In genomic region chr15:64893481-64894394, GRCh38 we compare ENCODE assay signal across 7 cellular contexts. TPM values are rescaled to one million over a fixed set of nuclear protein-coding genes. Genes with fewer than 3 reads are reported as not detected.
DNase-seq lines count a peak whose midpoint lies in the region; ATAC-seq and TF ChIP-seq lines count a peak whose summit lies in the region.

No MANE protein-coding gene starts in this region.

- H3K27ac ChIP-seq in OCI-LY7 (ENCODE audit: low read depth, low read length, poor library complexity, severe bottlenecking) = peak overlapping the region; percentile 95

- peak overlapping the region; percentile 80 to 94 (median 90) for H3K4me3 Mint-ChIP-seq in naive thymus-derived CD8-positive, alpha-beta T cell
- H3K4me3 Mint-ChIP-seq in stimulated activated effector memory CD8-positive, alpha-beta T cell treated with anti-CD3 and anti-CD28 coated beads, Interleukin-12 subunit alpha, Interleukin-12 subunit beta, amount 100 ng/mL, for 72 hours = peak overlapping the region; percentile 98

- no peaks in the 10 kb centered on the region for H3K36me3 Mint-ChIP-seq in naive thymus-derived CD8-positive, alpha-beta T cell
- H3K36me3 Mint-ChIP-seq in stimulated activated effector memory CD8-positive, alpha-beta T cell treated with anti-CD3 and anti-CD28 coated beads, Interleukin-12 subunit alpha, Interleukin-12 subunit beta, amount 100 ng/mL, for 72 hours = peaks cover 35% of the 10 kb centered on the region

- H3K27me3 Mint-ChIP-seq in naive thymus-derived CD8-positive, alpha-beta T cell = no peaks in the 10 kb centered on the region

- no peaks in the 10 kb centered on the region for H4K20me1 ChIP-seq in OCI-LY7 (ENCODE audit: insufficient read depth, low read length)

- peaks cover 62% of the 10 kb centered on the region for H3K4me1 ChIP-seq in OCI-LY7 (ENCODE audit: insufficient read depth, low read length, poor library complexity, severe bottlenecking)

- peak; percentile 50 for ATAC-seq in GM18861 (IDR thresholded peaks at IDR 0.05; ENCODE audit: unreplicated experiment)
- peak; percentile 71 for ATAC-seq in HG03045 (IDR thresholded peaks at IDR 0.05; ENCODE audit: unreplicated experiment)
- peak; percentile 73 to 83 for ATAC-seq in naive thymus-derived CD8-positive, alpha-beta T cell
- peak; percentile 88 for ATAC-seq in stimulated activated effector memory CD8-positive, alpha-beta T cell treated with anti-CD3 and anti-CD28 coated beads, Interleukin-12 subunit alpha, Interleukin-12 subunit beta, amount 100 ng/mL, for 72 hours

- no TSS peak for BruUV-seq in OCI-LY7 (replicated peaks; lab: Mats Ljungman, UMichigan)

- no peaks in the 10 kb centered on the region for H3K36me3 ChIP-seq in OCI-LY7 (ENCODE audit: insufficient read depth, low read length)

- peak overlapping the region; percentile 96 for H3K4me2 ChIP-seq in OCI-LY7 (ENCODE audit: low read length)

- DNase-seq in OCI-LY7 (ENCODE audit: low spot score) = peak; percentile 100
- peak; percentile 88 to 92 for DNase-seq in activated T-helper 1 cell treated with anti-CD3 and anti-CD28 coated beads, Interleukin-2, amount 50 U/mL, for 16 hours (ENCODE audit: low read depth in 1 of 2, low spot score in 1 of 2)
- peak; percentile 97 for DNase-seq in fibroblast of pulmonary artery (ENCODE audit: low read depth)
- DNase-seq in naive thymus-derived CD8-positive, alpha-beta T cell = peak; percentile 87 to 99 (median 94)
- DNase-seq in stimulated activated effector memory CD8-positive, alpha-beta T cell treated with anti-CD3 and anti-CD28 coated beads, Interleukin-12 subunit alpha, Interleukin-12 subunit beta, amount 100 ng/mL, for 72 hours (ENCODE audit: low spot score in 2 of 2) = peak; percentile 87 to 97

- H2AFZ ChIP-seq in OCI-LY7 (ENCODE audit: low read length) = peak overlapping the region; percentile 57; the same call in 1 of the 2 replicates

- peaks cover 37 to 73% (median 64%) of the 10 kb centered on the region in 4 donors for H3K4me1 Mint-ChIP-seq in naive thymus-derived CD8-positive, alpha-beta T cell
- peaks cover 75% of the 10 kb centered on the region for H3K4me1 Mint-ChIP-seq in stimulated activated effector memory CD8-positive, alpha-beta T cell treated with anti-CD3 and anti-CD28 coated beads, Interleukin-12 subunit alpha, Interleukin-12 subunit beta, amount 100 ng/mL, for 72 hours

- H3K27ac Mint-ChIP-seq in naive thymus-derived CD8-positive, alpha-beta T cell = peak overlapping the region; percentile 94 to 99 (median 98)
- peak overlapping the region; percentile 99 for H3K27ac Mint-ChIP-seq in stimulated activated effector memory CD8-positive, alpha-beta T cell treated with anti-CD3 and anti-CD28 coated beads, Interleukin-12 subunit alpha, Interleukin-12 subunit beta, amount 100 ng/mL, for 72 hours

- intact Hi-C loops in OCI-LY7 (cut with micrococcal nuclease; ENCODE audit: unreplicated experiment) = loop anchor here (1.0 to 10.0 kb wide), 4 partner anchors 52 to 1419 kb away; partner anchors contain the start of genes PIF1, PLEKHO2 and RNU5A-1

- H3K9me3 Mint-ChIP-seq in naive thymus-derived CD8-positive, alpha-beta T cell = no peaks in the 10 kb centered on the region
- H3K9me3 Mint-ChIP-seq in stimulated activated effector memory CD8-positive, alpha-beta T cell treated with anti-CD3 and anti-CD28 coated beads, Interleukin-12 subunit alpha, Interleukin-12 subunit beta, amount 100 ng/mL, for 72 hours = no peaks in the 10 kb centered on the region

- no peaks in the 10 kb centered on the region for H3K9me2 ChIP-seq in OCI-LY7 (ENCODE audit: insufficient read depth, low read length)

- CTCF ChIA-PET in OCI-LY7 (lab: Charles Lee; ENCODE audit: unreplicated experiment) = interaction anchor here (0.6 to 1.1 kb wide), 4 partner anchors 10 to 109 kb away, joined by 3 to 5 read pairs (median 3); partner anchors contain the start of gene PIF1

- POLR2A ChIA-PET in OCI-LY7 (lab: Charles Lee) = interaction anchor here (0.6 to 2.6 kb wide), 19 partner anchors 10 to 758 kb away, joined by 3 to 21 read pairs (median 4); partner anchors contain the start of genes PIF1, PLEKHO2 and RNU5B-1
- POLR2A ChIA-PET in naive thymus-derived CD8-positive, alpha-beta T cell (lab: Charles Lee) = interaction anchor here (0.6 to 4.2 kb wide), 23 partner anchors 11 to 1389 kb away, joined by 3 to 77 read pairs (median 6); partner anchors contain the start of genes CLPX, PIF1, PLEKHO2 and PPIB

- H3K9me3 ChIP-seq in OCI-LY7 (ENCODE audit: low read length) = no peaks in the 10 kb centered on the region

- TF ChIP-seq CTCF in OCI-LY7 (conservative IDR thresholded peaks at IDR 0.05; ENCODE audit: low read length) = no peak
- no peak for TF ChIP-seq CTCF in fibroblast of pulmonary artery (IDR thresholded peaks at IDR 0.05; ENCODE audit: low read length, missing control alignments)

- H3K79me2 ChIP-seq in OCI-LY7 (ENCODE audit: insufficient read depth, low read depth, low read length) = no peaks in the 10 kb centered on the region

- H3K4me3 ChIP-seq in OCI-LY7 (ENCODE audit: low read depth, low read length, poor library complexity, severe bottlenecking) = peak overlapping the region; percentile 72
- H3K4me3 ChIP-seq in fibroblast of pulmonary artery (replicated peaks; ENCODE audit: low read depth, low read length) = peak overlapping the region; percentile 22

RNA-seq across cellular contexts. Expression of gene ANKDD1A, which starts 18.0 kb away (rescaled TPM):
- total RNA-seq in OCI-LY7 (2014; rRNA removed; shearing (Covaris generic)) = 0.88 and 2.1 TPM in 2 replicates
- total RNA-seq in OCI-LY7 (2022) = 3.1 and 5.1 TPM in 2 replicates
- total RNA-seq in naive thymus-derived CD8-positive, alpha-beta T cell = 1 to 10 TPM; 5.4 to 6.0 TPM
- 1 to 10 TPM in 2 of 3 donors, under 1 TPM in 1; 0.06 to 2.2 (median 1.3) TPM for polyA plus RNA-seq in naive thymus-derived CD8-positive, alpha-beta T cell

RNA-seq across cellular contexts. Expression of gene PLEKHO2, which starts 52.0 kb away (rescaled TPM):
- 10.1 and 12.0 TPM in 2 replicates for total RNA-seq in OCI-LY7 (2014; rRNA removed; shearing (Covaris generic))
- total RNA-seq in OCI-LY7 (2022) = 21.3 and 24.5 TPM in 2 replicates
- total RNA-seq in naive thymus-derived CD8-positive, alpha-beta T cell = 1 to 10 TPM; 8.6 TPM
- polyA plus RNA-seq in naive thymus-derived CD8-positive, alpha-beta T cell = 10 to 100 TPM in 2 of 3 donors, 1 to 10 TPM in 1; 8.9 to 19.3 (median 12.0) TPM

Comparison
In these comparisons a context has a peak if more than half of its experiments do, and no peak if none do; other contexts are left out.
1. Peak in every context shown above with its lines: DNase-seq, ATAC-seq, H3K4me3 ChIP-seq and H3K27ac ChIP-seq.